21 cellular contexts compared by ENCODE assay signal in genomic region chr7:760006-760405, GRCh38.
"Had no signal": no experiment of that assay in that cellular context is flagged by ENCODE, and none has a peak within 500 bp of the region (broad histone marks: within the 10 kb centered on the region; RNA-seq: fewer than 3 reads in every experiment).

No MANE protein-coding gene starts in this region.

- H3K27ac ChIP-seq: brain microvascular endothelial cell, epithelial cell of prostate, esophagus squamous epithelium, foreskin keratinocyte, hepatocyte, parathyroid adenoma, prostate gland, thoracic aorta, transverse colon had no signal

- H3K27me3 ChIP-seq: brain microvascular endothelial cell, esophagus squamous epithelium, foreskin keratinocyte, hepatocyte, stomach, transverse colon had no signal

- H3K27ac Mint-ChIP-seq: effector memory CD8-positive, alpha-beta T cell; natural killer cell; stimulated activated naive B cell treated with anti-CD40 and anti-IgM and Interleukin-4, amounts not matched to agents 10 μg/mL and 1 μg/mL and 100 μg/mL, for 72 hours had no signal

- H3K4me3 ChIP-seq: esophagus squamous epithelium, hepatocyte, prostate gland, stomach, thoracic aorta, transverse colon had no signal

- H3K27me3 Mint-ChIP-seq: effector memory CD8-positive, alpha-beta T cell; stimulated activated naive B cell treated with anti-CD40 and anti-IgM and Interleukin-4, amounts not matched to agents 10 μg/mL and 1 μg/mL and 100 μg/mL, for 72 hours had no signal

- ATAC-seq: effector memory CD8-positive, alpha-beta T cell; foreskin keratinocyte; left lobe of liver; natural killer cell; sciatic nerve; stimulated activated naive B cell treated with anti-CD40 and anti-IgM and Interleukin-4, amounts not matched to agents 10 μg/mL and 1 μg/mL and 100 μg/mL, for 72 hours had no signal

- H3K4me1 ChIP-seq: esophagus squamous epithelium, foreskin keratinocyte, parathyroid adenoma, prostate gland, transverse colon had no signal

- H3K9me3 ChIP-seq: esophagus squamous epithelium, prostate gland, stomach, thoracic aorta, transverse colon had no signal

- H3K4me3 Mint-ChIP-seq: effector memory CD8-positive, alpha-beta T cell; natural killer cell; stimulated activated naive B cell treated with anti-CD40 and anti-IgM and Interleukin-4, amounts not matched to agents 10 μg/mL and 1 μg/mL and 100 μg/mL, for 72 hours had no signal

- DNase-seq: brain microvascular endothelial cell; central memory CD4-positive, alpha-beta T cell; effector memory CD8-positive, alpha-beta T cell; esophagus squamous epithelium; foreskin keratinocyte; head of caudate nucleus; natural killer cell; occipital lobe; stimulated activated CD4-positive, alpha-beta T cell treated with anti-CD3 and anti-CD28 coated beads, Interleukin-2, amount 100 ng/mL, for 24 hours; stimulated activated CD4-positive, alpha-beta T cell treated with anti-CD3 and anti-CD28 coated beads, Interleukin-4, amount 100 ng/mL, for 4 hours; stimulated activated naive B cell treated with anti-CD40 and anti-IgM and Interleukin-4, amounts not matched to agents 10 μg/mL and 1 μg/mL and 100 μg/mL, for 72 hours; stomach; substantia nigra; transverse colon had no signal

- H3K9me3 Mint-ChIP-seq: effector memory CD8-positive, alpha-beta T cell; natural killer cell; stimulated activated naive B cell treated with anti-CD40 and anti-IgM and Interleukin-4, amounts not matched to agents 10 μg/mL and 1 μg/mL and 100 μg/mL, for 72 hours had no signal

- H3K4me1 Mint-ChIP-seq: natural killer cell; stimulated activated naive B cell treated with anti-CD40 and anti-IgM and Interleukin-4, amounts not matched to agents 10 μg/mL and 1 μg/mL and 100 μg/mL, for 72 hours had no signal

- H3K36me3 Mint-ChIP-seq: natural killer cell had no signal
